ENCODE assay signal across 1 cellular context in genomic region chrX:153902388-153902787, GRCh38.
TF ChIP-seq lines count a peak whose summit lies in the region.

No MANE protein-coding gene starts in this region.

TF ChIP-seq in endothelial cell of umbilical vein, 7 proteins besides CTCF, POLR2A, EP300 and RAD21:
- TF ChIP-seq EZH2 (IDR thresholded peaks at IDR 0.05; ENCODE audit: borderline replicate concordance, low read depth, low read length, severe bottlenecking) (no peak), JUN (IDR thresholded peaks at IDR 0.05; ENCODE audit: borderline replicate concordance, insufficient read depth, insufficient read length, low read depth) (no peak), MYC (IDR thresholded peaks at IDR 0.05; ENCODE audit: low read depth, low read length) (no peak), GATA2 (IDR thresholded peaks at IDR 0.05; ENCODE audit: insufficient read depth, insufficient read length, low read depth, low read length) (no peak), POLR2AphosphoS5 (IDR thresholded peaks at IDR 0.05; ENCODE audit: insufficient read depth, low read depth, low read length) (no peak)
TF ChIP-seq in endothelial cell of umbilical vein: peak in this region for 0.
